ENCODE assay signal across 15 cellular contexts in genomic region chr13:99517577-99517976, GRCh38. TPM values are rescaled to one million over a fixed set of nuclear protein-coding genes. Genes with fewer than 3 reads are reported as not detected.
DNase-seq lines count a peak whose midpoint lies in the region; ATAC-seq, FAIRE-seq and TF ChIP-seq lines count a peak whose summit lies in the region.
"Had no signal": no experiment of that assay in that cellular context is flagged by ENCODE, and none has a peak within 500 bp of the region (broad histone marks: within the 10 kb centered on the region; RNA-seq: fewer than 3 reads in every experiment).

No MANE protein-coding gene starts in this region.

- POLR2A ChIA-PET in K562 (lab: Yijun Ruan, JAX), result interaction anchor here (0.7 to 1.2 kb wide), 3 partner anchors 10 to 61 kb away, joined by 3 to 4 read pairs (median 3); no protein-coding TSS in a partner anchor
- POLR2A ChIA-PET in HepG2 (lab: Yijun Ruan, JAX), result no interaction called here

- no peaks in the 10 kb centered on the region for H3K27me3 ChIP-seq in K562 (ENCODE audit: control insufficient read depth in 2 of 2, insufficient read depth in 2 of 2, low read length in 2 of 2)
- H3K27me3 ChIP-seq in foreskin keratinocyte, result no peaks in the 10 kb centered on the region
- H3K27me3 ChIP-seq in HepG2 (ENCODE audit: control insufficient read depth in 1 of 2, insufficient read depth in 2 of 2, low read length in 2 of 2), result no peaks in the 10 kb centered on the region
- H3K27me3 ChIP-seq: BLaER1 treated with 17β-estradiol and CSF1 and Interleukin-3, amounts not matched to agents 10 nM and 100 nM had no signal

- intact Hi-C loops in K562 (cut with micrococcal nuclease) (no loop called here), HepG2 (cut with micrococcal nuclease; ENCODE audit: unreplicated experiment) (no loop called here)

- H3K27ac ChIP-seq in K562 (ENCODE audit: extremely low read depth, low read depth, low read length) (no peak overlapping the region), foreskin keratinocyte (peak overlapping the region; percentile 61), HepG2 (ENCODE audit: extremely low read length, insufficient read depth, low read length) (no peak overlapping the region)
- H3K27ac ChIP-seq: BLaER1 treated with 17β-estradiol and CSF1 and Interleukin-3, amounts not matched to agents 10 nM and 100 nM; GM23248; HL-60 had no signal

- H3K9ac ChIP-seq in K562 (ENCODE audit: insufficient read depth in 1 of 2, low read depth in 2 of 2, low read length in 2 of 2) (no peak overlapping the region), HepG2 (ENCODE audit: insufficient read depth, low read depth, low read length) (no peak overlapping the region)
- H3K9ac ChIP-seq: BLaER1 treated with 17β-estradiol and CSF1 and Interleukin-3, amounts not matched to agents 10 nM and 100 nM; GM23248 had no signal

- H3K4me2 ChIP-seq in K562 (ENCODE audit: insufficient read depth, low read length) (no peak overlapping the region), HepG2 (ENCODE audit: low read depth, low read length) (no peak overlapping the region)
- H3K4me2 ChIP-seq: BLaER1 treated with 17β-estradiol and CSF1 and Interleukin-3, amounts not matched to agents 10 nM and 100 nM had no signal

- TF ChIP-seq CTCF in K562 (IDR thresholded peaks at IDR 0.05 in 2 of 3, conservative IDR thresholded peaks at IDR 0.05 in 1 of 3; ENCODE audit: insufficient read depth in 2 of 3, low read depth in 1 of 3, low read length in 3 of 3) (no peak), foreskin keratinocyte (conservative IDR thresholded peaks at IDR 0.05) (no peak), HepG2 (CRISPR knock-in tag; IDR thresholded peaks at IDR 0.05) (no peak)

- FAIRE-seq in GM19239 (lab: Jason Lieb, UNC) (peak; percentile 35), K562 (lab: Jason Lieb, UNC) (no peak), HepG2 (lab: Jason Lieb, UNC) (no peak)

- CTCF ChIA-PET in K562 (lab: Yijun Ruan, JAX; ENCODE audit: low intra/inter-chr PET ratio), result no interaction called here
- CTCF ChIA-PET in HepG2 (lab: Yijun Ruan, JAX; ENCODE audit: low intra/inter-chr PET ratio, low total read pairs), result no interaction called here

- no peak for TF ChIP-seq EP300 in K562 (IDR thresholded peaks at IDR 0.05; ENCODE audit: low read length)
- TF ChIP-seq EP300 in HepG2 (IDR thresholded peaks at IDR 0.05; ENCODE audit: low read depth in 2 of 2, low read length in 2 of 2), result no peak
- no peak for TF ChIP-seq EP300 in HepG2 (CRISPR knock-in tag; IDR thresholded peaks at IDR 0.05; ENCODE audit: borderline replicate concordance)

- H3K36me3 ChIP-seq in K562 (ENCODE audit: control insufficient read depth, insufficient read depth, low read length) (peaks cover 50% of the 10 kb centered on the region; the same call in 2 of the 3 replicates), HepG2 (replicated peaks in 1 of 2; ENCODE audit: control insufficient read depth in 1 of 2, insufficient read depth in 2 of 2, low read length in 2 of 2) (peaks cover 11 to 37% of the 10 kb centered on the region in 2 experiments)

- DNase-seq in GM19239 (ENCODE audit: insufficient read length, low spot score), result no peak
- no peak for DNase-seq in K562 (ENCODE audit: extremely low read depth in 1 of 4, low spot score in 3 of 4)
- peak; percentile 9 to 40 for DNase-seq in foreskin keratinocyte
- no peak for DNase-seq in HepG2 (ENCODE audit: low spot score)
- no peak for DNase-seq in ecto neural progenitor cell (ENCODE audit: low spot score)
- no peak for DNase-seq in activated gamma-delta T cell treated with Interleukin-2 at 50 U/mL for 16 hours
- DNase-seq: Calu3; CD8-positive, alpha-beta T cell; DMS79 treated with DMSO at 0.1 percent for 48 hours; GF-D8; GM23248; IMR-90 had no signal

- no peak overlapping the region for H2AFZ ChIP-seq in K562 (ENCODE audit: low read depth, low read length)
- H2AFZ ChIP-seq in HepG2 (ENCODE audit: low read length), result no peak overlapping the region
- H2AFZ ChIP-seq: GM23248 had no signal

- TF ChIP-seq POLR2A in K562 (conservative IDR thresholded peaks at IDR 0.05), result no peak
- no peak for TF ChIP-seq POLR2A in HepG2 (IDR thresholded peaks at IDR 0.05; ENCODE audit: insufficient read depth in 1 of 2, low read depth in 2 of 2, low read length in 2 of 2)

- no TSS peak for BruUV-seq in K562 (replicated peaks; lab: Mats Ljungman, UMichigan)
- no TSS peak for BruUV-seq in HepG2 (replicated peaks; lab: Mats Ljungman, UMichigan)

- in situ Hi-C loops in K562 (cut with MboI), result no loop called here
- in situ Hi-C loops in HepG2 (cut with HindIII; ENCODE audit: extremely low pct_ligation_motif_present, low pct_unique_long_range_greater_than_20kb), result no loop called here

- no peaks in the 10 kb centered on the region for H3K9me3 ChIP-seq in K562 (replicated peaks; ENCODE audit: control insufficient read depth, insufficient read depth, low read depth, low read length)
- H3K9me3 ChIP-seq in HepG2 (ENCODE audit: low read length), result no peaks in the 10 kb centered on the region
- H3K9me3 ChIP-seq: BLaER1 treated with 17β-estradiol and CSF1 and Interleukin-3, amounts not matched to agents 10 nM and 100 nM; HAP-1 had no signal

- H3K79me2 ChIP-seq in K562 (ENCODE audit: control insufficient read depth, insufficient read depth, low read length) (peaks cover 48% of the 10 kb centered on the region), HepG2 (ENCODE audit: insufficient read depth, low read length) (peaks cover 48% of the 10 kb centered on the region)

- no peak for ATAC-seq in K562
- peak; percentile 71 for ATAC-seq in foreskin keratinocyte
- no peak for ATAC-seq in HepG2
- ATAC-seq: CD8-positive, alpha-beta T cell had no signal

- H4K20me1 ChIP-seq in K562 (replicated peaks; ENCODE audit: control insufficient read depth, insufficient read depth, low read length) (0 out of 2 replicates have a peak, but pooled peaks cover 3% of the 10 kb centered on the region), HepG2 (ENCODE audit: insufficient read depth, low read length) (peaks cover 7% of the 10 kb centered on the region; the same call in 1 of the 2 replicates)

- no peaks in the 10 kb centered on the region for H3K9me1 ChIP-seq in K562 (ENCODE audit: control insufficient read depth, insufficient read depth, low read length)

- 96% methylated on average over 2 of the region's 2 CpGs for WGBS in K562 (ENCODE audit: insufficient coverage, low coverage, missing lambda C conversion rate)
- 97% methylated on average over 2 of the region's 2 CpGs for WGBS in HepG2 (ENCODE audit: low lambda C conversion rate)

- no peak for TF ChIP-seq RAD21 in K562 (CRISPR knock-in tag; conservative IDR thresholded peaks at IDR 0.05 in 1 of 2, IDR thresholded peaks at IDR 0.05 in 1 of 2)
- no peak for TF ChIP-seq RAD21 in HepG2 (CRISPR knock-in tag; IDR thresholded peaks at IDR 0.05)

- H3K4me3 ChIP-seq in K562 (no peak overlapping the region), HepG2 (replicated peaks in 1 of 3; ENCODE audit: insufficient read depth in 1 of 3, low read depth in 2 of 3, low read length in 3 of 3) (no peak overlapping the region)
- H3K4me3 ChIP-seq: BLaER1 treated with 17β-estradiol and CSF1 and Interleukin-3, amounts not matched to agents 10 nM and 100 nM; GM23248; HAP-1 had no signal

- H3K4me1 ChIP-seq in K562 (replicated peaks in 1 of 2; ENCODE audit: control insufficient read depth in 2 of 2, insufficient read depth in 2 of 2, low read length in 2 of 2), result no peaks in the 10 kb centered on the region; a peak in 1 of 5 replicates
- peaks cover 12% of the 10 kb centered on the region for H3K4me1 ChIP-seq in foreskin keratinocyte
- no peaks in the 10 kb centered on the region; the same call in 1 of the 2 replicates for H3K4me1 ChIP-seq in HepG2 (ENCODE audit: insufficient read depth, low read length)

RNA-seq across cellular contexts. Expression of gene TM9SF2, which starts 16.3 kb away (rescaled TPM):
- total RNA-seq in K562 (2011; cell fraction: chromatin; rRNA removed; ENCODE audit: low replicate concordance), result 44.3 and 93.1 TPM in 2 replicates
- total RNA-seq in K562 (2011; cell fraction: nucleolus; rRNA removed), result 55.4 and 57.6 TPM in 2 replicates
- total RNA-seq in K562 (2011; cell fraction: nucleoplasm; rRNA removed), result 78.2 and 80.8 TPM in 2 replicates
- 44.0 and 48.2 TPM in 2 replicates for total RNA-seq in K562 (2014; rRNA removed)
- total RNA-seq in K562 (2014; rRNA removed; fragmentation: Illumina TruSeq; extraction: Trizol), result 83.2 and 93.2 TPM in 2 replicates
- total RNA-seq in K562 (2015; rRNA removed; fragmentation: Illumina TruSeq; extraction: Trizol), result 78.7 and 79.0 TPM in 2 replicates
- 55.1 and 56.4 TPM in 2 replicates for total RNA-seq in K562 (2021)
- polyA plus RNA-seq in K562 (2011; rRNA removed), result 57.0 and 67.4 TPM in 2 replicates
- polyA plus RNA-seq in K562 (2011; cell fraction: cytosol; rRNA removed), result 20.7 and 47.6 TPM in 2 replicates
- polyA plus RNA-seq in K562 (2011; cell fraction: nucleus; rRNA removed), result 15.2 and 27.8 TPM in 2 replicates
- 52.3 and 58.9 TPM in 2 replicates for polyA plus RNA-seq in K562 (2012)
- polyA plus RNA-seq in K562 (2014; fragmentation: Illumina TruSeq; extraction: Trizol), result 56.4 and 61.3 TPM in 2 replicates
- 10 to 100 TPM; 23.3 to 32.2 TPM for polyA plus RNA-seq in K562 (2014; fragmentation: Nextera tagmentation; extraction: Ambion mirVana)
- 39.0 and 45.0 TPM in 2 replicates for polyA plus RNA-seq in K562 (2014; rRNA removed)
- polyA minus RNA-seq in K562 (2011; rRNA and poly(A)+ RNA removed), result 95.9 and 107 TPM in 2 replicates
- polyA minus RNA-seq in K562 (2011; cell fraction: cytosol; rRNA and poly(A)+ RNA removed), result 62.3 and 83.0 TPM in 2 replicates
- 12.4 and 26.8 TPM in 2 replicates for polyA minus RNA-seq in K562 (2011; cell fraction: nucleus; rRNA and poly(A)+ RNA removed)
- total RNA-seq in foreskin keratinocyte, result 96.6 and 121 TPM in 2 replicates
- polyA plus RNA-seq in foreskin keratinocyte, result 51.5 and 52.5 TPM in 2 replicates
- total RNA-seq in HepG2 (2016; rRNA removed; fragmentation: Illumina TruSeq; extraction: Trizol), result 74.2 and 123 TPM in 2 replicates
- total RNA-seq in HepG2 (2016; cell fraction: cytosol; rRNA removed; fragmentation: Illumina TruSeq; extraction: Trizol; ENCODE audit: low read depth), result 7.8 and 10.3 TPM in 2 replicates
- total RNA-seq in HepG2 (2016; cell fraction: insoluble cytoplasmic fraction; rRNA removed; fragmentation: Illumina TruSeq; extraction: Trizol), result 66.7 and 127 TPM in 2 replicates
- total RNA-seq in HepG2 (2016; cell fraction: membrane; rRNA removed; fragmentation: Illumina TruSeq; extraction: Trizol), result 20.6 and 26.5 TPM in 2 replicates
- 119 and 147 TPM in 2 replicates for total RNA-seq in HepG2 (2016; cell fraction: nucleus; rRNA removed; fragmentation: Illumina TruSeq; extraction: Trizol)
- polyA plus RNA-seq in HepG2 (2011; rRNA removed), result 80.5 and 94.1 TPM in 2 replicates
- polyA plus RNA-seq in HepG2 (2011; cell fraction: cytosol; rRNA removed), result 48.2 and 89.3 TPM in 2 replicates
- polyA plus RNA-seq in HepG2 (2011; cell fraction: nucleus; rRNA removed), result 21.5 and 29.4 TPM in 2 replicates
- polyA plus RNA-seq in HepG2 (2012), result 98.2 and 106 TPM in 2 replicates
- polyA plus RNA-seq in HepG2 (2016; cell fraction: cytosol; fragmentation: Illumina TruSeq; extraction: Trizol; ENCODE audit: low read depth), result 5.2 and 6.0 TPM in 2 replicates
- 56.6 and 59.1 TPM in 2 replicates for polyA plus RNA-seq in HepG2 (2016; cell fraction: insoluble cytoplasmic fraction; fragmentation: Illumina TruSeq; extraction: Trizol; ENCODE audit: low read depth)
- 12.1 and 14.1 TPM in 2 replicates for polyA plus RNA-seq in HepG2 (2016; cell fraction: membrane; fragmentation: Illumina TruSeq; extraction: Trizol; ENCODE audit: low read depth)
- polyA plus RNA-seq in HepG2 (2016; cell fraction: nucleus; fragmentation: Illumina TruSeq; extraction: Trizol; ENCODE audit: insufficient read depth, low read depth), result 114 and 122 TPM in 2 replicates
- polyA minus RNA-seq in HepG2 (2011; rRNA and poly(A)+ RNA removed; ENCODE audit: low replicate concordance), result 60.8 and 81.5 TPM in 2 replicates
- polyA minus RNA-seq in HepG2 (2011; cell fraction: cytosol; rRNA and poly(A)+ RNA removed), result 134 and 137 TPM in 2 replicates
- polyA minus RNA-seq in HepG2 (2011; cell fraction: nucleus; rRNA and poly(A)+ RNA removed), result 65.5 and 71.9 TPM in 2 replicates

Comparison
In these comparisons a context has a peak if more than half of its experiments do, and no peak if none do; other contexts are left out.
1. DNase-seq: peak in foreskin keratinocyte (2 of 2); none in GM19239 (single experiment), K562 (0 of 4), HepG2 (single experiment), ecto neural progenitor cell (single experiment) and activated gamma-delta T cell treated with Interleukin-2 at 50 U/mL for 16 hours (single experiment).